ENCODE assay signal across 11 cellular contexts in genomic region chr12:124592481-124593160, GRCh38. TPM values are rescaled to one million over a fixed set of nuclear protein-coding genes. Genes with fewer than 3 reads are reported as not detected.
DNase-seq lines count a peak whose midpoint lies in the region; ATAC-seq and TF ChIP-seq lines count a peak whose summit lies in the region.
"Had no signal": no experiment of that assay in that cellular context is flagged by ENCODE, and none has a peak within 500 bp of the region (broad histone marks: within the 10 kb centered on the region; RNA-seq: fewer than 3 reads in every experiment).

No MANE protein-coding gene starts in this region.

- TF ChIP-seq POLR2A in sigmoid colon (IDR thresholded peaks at IDR 0.05) = no peak
- TF ChIP-seq POLR2A in suprapubic skin (IDR thresholded peaks at IDR 0.05) = no peak

- no peaks in the 10 kb centered on the region for H3K27me3 ChIP-seq in naive thymus-derived CD4-positive, alpha-beta T cell (ENCODE audit: control insufficient read depth in 2 of 2, insufficient read depth in 2 of 2, low read length in 2 of 2)
- H3K27me3 ChIP-seq in sigmoid colon (no peaks in the 10 kb centered on the region), suprapubic skin (no peaks in the 10 kb centered on the region)
- H3K27me3 ChIP-seq: esophagus muscularis mucosa had no signal

- no peak for TF ChIP-seq EP300 in sigmoid colon (IDR thresholded peaks at IDR 0.05)
- TF ChIP-seq EP300 in suprapubic skin (IDR thresholded peaks at IDR 0.05) = no peak

- H3K27ac ChIP-seq in naive thymus-derived CD4-positive, alpha-beta T cell (ENCODE audit: low read depth, low read length) = no peak overlapping the region
- no peak overlapping the region for H3K27ac ChIP-seq in sigmoid colon
- H3K27ac ChIP-seq in suprapubic skin = no peak overlapping the region
- H3K27ac ChIP-seq: esophagus muscularis mucosa had no signal

- no peaks in the 10 kb centered on the region for H3K9me3 ChIP-seq in naive thymus-derived CD4-positive, alpha-beta T cell (ENCODE audit: control insufficient read depth in 2 of 3, low read length in 3 of 3)
- H3K9me3 ChIP-seq in sigmoid colon (no peaks in the 10 kb centered on the region), suprapubic skin (no peaks in the 10 kb centered on the region)
- H3K9me3 ChIP-seq: esophagus muscularis mucosa had no signal

- H3K36me3 Mint-ChIP-seq in activated B cell treated with CpG ODN at 0.5 μM for 24 hours (ENCODE audit: low read depth) = no peaks in the 10 kb centered on the region
- peaks cover 0 to 6% (median 5%) of the 10 kb centered on the region in 5 donors for H3K36me3 Mint-ChIP-seq in naive thymus-derived CD4-positive, alpha-beta T cell
- H3K36me3 Mint-ChIP-seq: brain had no signal

- 37 to 46% methylated on average over 21 of the region's 21 CpGs for WGBS in sigmoid colon, 2 donors
- WGBS in suprapubic skin = 52% methylated on average over 19 of the region's 21 CpGs

- H3K4me1 Mint-ChIP-seq in activated B cell treated with CpG ODN at 0.5 μM for 24 hours = peaks cover 36% of the 10 kb centered on the region
- H3K4me1 Mint-ChIP-seq in naive thymus-derived CD4-positive, alpha-beta T cell = peaks cover 10 to 16% (median 13%) of the 10 kb centered on the region in 7 donors

- intact Hi-C loops in activated B cell treated with CpG ODN at 0.5 μM for 24 hours (cut with micrococcal nuclease) (loop anchor here (1.0 to 2.0 kb wide), 2 partner anchors 16 to 24 kb away; no protein-coding TSS in a partner anchor), sigmoid colon (cut with DNase I) (no loop called here)
- intact Hi-C loops in naive thymus-derived CD4-positive, alpha-beta T cell (cut with micrococcal nuclease) = no loop called here

- DNase-seq in activated B cell treated with CpG ODN at 0.5 μM for 24 hours (peak; percentile 30), sigmoid colon (no peak), NCI-H510A (lab: John Stamatoyannopoulos, UW) (no peak), suprapubic skin (ENCODE audit: low spot score in 2 of 2) (no peak), SK-N-DZ (ENCODE audit: low spot score) (no peak)
- DNase-seq in naive thymus-derived CD4-positive, alpha-beta T cell = no peak
- DNase-seq: DMS153 had no signal

- TF ChIP-seq CTCF in activated B cell treated with CpG ODN at 0.5 μM for 24 hours (IDR thresholded peaks at IDR 0.05) (no peak), sigmoid colon (IDR thresholded peaks at IDR 0.05) (no peak), suprapubic skin (IDR thresholded peaks at IDR 0.05) (no peak)

- H3K4me3 Mint-ChIP-seq in activated B cell treated with CpG ODN at 0.5 μM for 24 hours = peak overlapping the region; percentile 54
- H3K4me3 Mint-ChIP-seq in naive thymus-derived CD4-positive, alpha-beta T cell = no peak overlapping the region
- H3K4me3 Mint-ChIP-seq: brain had no signal

- peak overlapping the region; percentile 72 for H3K27ac Mint-ChIP-seq in activated B cell treated with CpG ODN at 0.5 μM for 24 hours
- H3K27ac Mint-ChIP-seq in naive thymus-derived CD4-positive, alpha-beta T cell = peak overlapping the region in 2 of 9 donors; percentile 20 to 40

- CTCF ChIA-PET in activated B cell treated with CpG ODN at 0.5 μM for 24 hours (lab: Charles Lee) = interaction anchor here (0.8 to 1.3 kb wide), 2 partner anchors 13 to 135 kb away, joined by 3 to 4 read pairs; no protein-coding TSS in a partner anchor
- CTCF ChIA-PET in naive thymus-derived CD4-positive, alpha-beta T cell (lab: Charles Lee) = interaction anchor here (1.0 kb wide), 1 partner anchor 147 kb away, joined by 3 read pairs; no protein-coding TSS in a partner anchor

- H3K4me3 ChIP-seq in naive thymus-derived CD4-positive, alpha-beta T cell (ENCODE audit: low read length) = no peak overlapping the region
- no peak overlapping the region for H3K4me3 ChIP-seq in sigmoid colon
- no peak overlapping the region for H3K4me3 ChIP-seq in suprapubic skin
- H3K4me3 ChIP-seq: esophagus muscularis mucosa had no signal

- POLR2A ChIA-PET in activated B cell treated with CpG ODN at 0.5 μM for 24 hours (lab: Charles Lee) = interaction anchor here (0.9 kb wide), 2 partner anchors 16 to 181 kb away, joined by 3 to 17 read pairs; no protein-coding TSS in a partner anchor
- POLR2A ChIA-PET in naive thymus-derived CD4-positive, alpha-beta T cell (lab: Charles Lee) = no interaction called here

- peaks cover 2% of the 10 kb centered on the region for H3K27me3 Mint-ChIP-seq in activated B cell treated with CpG ODN at 0.5 μM for 24 hours
- H3K27me3 Mint-ChIP-seq in naive thymus-derived CD4-positive, alpha-beta T cell = peaks cover 0 to 26% (median 4%) of the 10 kb centered on the region in 5 donors

- H3K36me3 ChIP-seq in naive thymus-derived CD4-positive, alpha-beta T cell (ENCODE audit: control insufficient read depth in 2 of 3, insufficient read depth in 3 of 3, low read length in 3 of 3) = no peaks in the 10 kb centered on the region
- H3K36me3 ChIP-seq in sigmoid colon = no peaks in the 10 kb centered on the region
- H3K36me3 ChIP-seq in suprapubic skin = no peaks in the 10 kb centered on the region
- H3K36me3 ChIP-seq: esophagus muscularis mucosa had no signal

- ATAC-seq in GM18498 (IDR thresholded peaks at IDR 0.05; ENCODE audit: unreplicated experiment) = peak; percentile 57
- ATAC-seq in HG02885 (IDR thresholded peaks at IDR 0.05; ENCODE audit: poor library complexity, unreplicated experiment) = peak; percentile 57
- peak; percentile 90 for ATAC-seq in activated B cell treated with CpG ODN at 0.5 μM for 24 hours (ENCODE audit: low read depth)
- peak; percentile 80 for ATAC-seq in naive thymus-derived CD4-positive, alpha-beta T cell

- peaks cover 0 to 8% of the 10 kb centered on the region in 2 donors for H3K4me1 ChIP-seq in naive thymus-derived CD4-positive, alpha-beta T cell (ENCODE audit: control insufficient read depth in 2 of 2, insufficient read depth in 2 of 2, low read length in 2 of 2)
- peaks cover 0 to 5% (median 2%) of the 10 kb centered on the region in 4 donors for H3K4me1 ChIP-seq in sigmoid colon
- peaks cover 26% of the 10 kb centered on the region for H3K4me1 ChIP-seq in suprapubic skin

- no peaks in the 10 kb centered on the region for H3K9me3 Mint-ChIP-seq in activated B cell treated with CpG ODN at 0.5 μM for 24 hours
- peaks cover 0 to 15% (median 4%) of the 10 kb centered on the region in 11 donors for H3K9me3 Mint-ChIP-seq in naive thymus-derived CD4-positive, alpha-beta T cell

RNA-seq across cellular contexts. Expression of gene NCOR2, which starts 25.2 kb away (rescaled TPM):
- total RNA-seq in activated B cell treated with CpG ODN at 0.5 μM for 24 hours = 136 and 154 TPM in 2 replicates
- 100 to 1,000 TPM; 101 to 194 (median 112) TPM for total RNA-seq in naive thymus-derived CD4-positive, alpha-beta T cell
- 10 to 100 TPM in 1 of 2 donors, 1 to 10 TPM in 1; 5.3 to 17.3 TPM for polyA plus RNA-seq in naive thymus-derived CD4-positive, alpha-beta T cell
- 100 to 1,000 TPM in 1 of 4 donors, 10 to 100 TPM in 3; 42.5 to 134 (median 73.5) TPM for total RNA-seq in sigmoid colon
- 10 to 100 TPM; 18.6 to 81.8 (median 24.7) TPM for polyA plus RNA-seq in sigmoid colon
- 100 to 1,000 TPM; 111 to 264 (median 187) TPM for total RNA-seq in suprapubic skin
- 11.5 and 13.0 TPM in 2 replicates for polyA plus RNA-seq in SK-N-DZ (2014; cell fraction: cytosol; rRNA removed)
- polyA plus RNA-seq in SK-N-DZ (2014; cell fraction: nucleus; rRNA removed) = 19.1 and 41.1 TPM in 2 replicates
